ENCODE assay signal across 8 cellular contexts in genomic region chr11:65558785-65559509, GRCh38. TPM values are rescaled to one million over a fixed set of nuclear protein-coding genes. Genes with fewer than 3 reads are reported as not detected.
DNase-seq lines count a peak whose midpoint lies in the region; ATAC-seq and TF ChIP-seq lines count a peak whose summit lies in the region.

No MANE protein-coding gene starts in this region.

- peak overlapping the region; percentile 60 for H3K27ac ChIP-seq in CD8-positive, alpha-beta T cell (ENCODE audit: low read depth, low read length)
- H3K27ac ChIP-seq in SJSA1, result peak overlapping the region; percentile 35
- peak overlapping the region; percentile 87 to 99 (median 97) for H3K27ac ChIP-seq in esophagus muscularis mucosa (replicated peaks in 1 of 4)

- H3K27ac Mint-ChIP-seq in CD8-positive, alpha-beta T cell, result peak overlapping the region; percentile 84
- no peak overlapping the region for H3K27ac Mint-ChIP-seq in endothelial cell (ENCODE audit: unreplicated experiment)

- H2AFZ ChIP-seq in neuron (ENCODE audit: low read depth, low read length), result peak overlapping the region; percentile 13

- peaks cover 61% of the 10 kb centered on the region for H3K4me1 ChIP-seq in CD8-positive, alpha-beta T cell (ENCODE audit: insufficient read depth, low read length)
- H3K4me1 ChIP-seq in SJSA1 (replicated peaks) (peaks cover 72% of the 10 kb centered on the region), esophagus muscularis mucosa (peaks cover 59 to 73% (median 66%) of the 10 kb centered on the region in 4 donors), neuron (ENCODE audit: insufficient read depth, low read length) (peaks cover 45% of the 10 kb centered on the region)

- peaks cover 58% of the 10 kb centered on the region for H3K4me1 Mint-ChIP-seq in CD8-positive, alpha-beta T cell (ENCODE audit: low read depth)
- peaks cover 19% of the 10 kb centered on the region for H3K4me1 Mint-ChIP-seq in endothelial cell (ENCODE audit: unreplicated experiment)

- DNase-seq in CD8-positive, alpha-beta T cell, result peak in 1 of 7 experiments; percentile 8
- DNase-seq in SJSA1 (ENCODE audit: low read depth in 1 of 2, low spot score in 2 of 2), result no peak
- no peak for DNase-seq in esophagus muscularis mucosa (ENCODE audit: extremely low spot score)
- DNase-seq in T1000 (lab: John Stamatoyannopoulos, UW), result no peak
- no peak for DNase-seq in NCI-H146 (lab: John Stamatoyannopoulos, UW)
- DNase-seq in endothelial cell (ENCODE audit: low spot score), result no peak
- DNase-seq in HCEC 1CT, result no peak

- intact Hi-C loops in CD8-positive, alpha-beta T cell (cut with DNase I, micrococcal nuclease), result loop anchor here (1.0 kb wide), 2 partner anchors 11 to 13 kb away; partner anchors contain the start of gene ZNRD2 (in 2 of the 2)
- intact Hi-C loops in esophagus muscularis mucosa (cut with DNase I), result no loop called here

- no peak for TF ChIP-seq POLR2A in esophagus muscularis mucosa (IDR thresholded peaks at IDR 0.05; ENCODE audit: low read depth)

- ATAC-seq in CD8-positive, alpha-beta T cell, result no peak

- CTCF ChIA-PET in CD8-positive, alpha-beta T cell (lab: Charles Lee), result interaction anchor here (0.8 to 5.0 kb wide), 5 partner anchors 12 to 30 kb away, joined by 3 to 25 read pairs (median 10); partner anchors contain the start of gene FAM89B

- 26% methylated on average over 16 of the region's 21 CpGs for WGBS in esophagus muscularis mucosa

- H3K27me3 ChIP-seq in CD8-positive, alpha-beta T cell (ENCODE audit: insufficient read depth, low read length), result no peaks in the 10 kb centered on the region
- no peaks in the 10 kb centered on the region for H3K27me3 ChIP-seq in SJSA1 (replicated peaks)
- no peaks in the 10 kb centered on the region for H3K27me3 ChIP-seq in esophagus muscularis mucosa
- H3K27me3 ChIP-seq in neuron (ENCODE audit: insufficient read depth, low read length), result no peaks in the 10 kb centered on the region

- peaks cover 5% of the 10 kb centered on the region for H3K36me3 Mint-ChIP-seq in CD8-positive, alpha-beta T cell
- peaks cover 7% of the 10 kb centered on the region for H3K36me3 Mint-ChIP-seq in endothelial cell (ENCODE audit: low read depth, unreplicated experiment)

- POLR2A ChIA-PET in CD8-positive, alpha-beta T cell (lab: Charles Lee), result interaction anchor here (0.8 to 5.3 kb wide), 8 partner anchors 8 to 60 kb away, joined by 3 to 38 read pairs (median 7); partner anchors contain the start of genes EHBP1L1, FAM89B, MALAT1 and SCYL1

- no peaks in the 10 kb centered on the region for H3K9me3 ChIP-seq in CD8-positive, alpha-beta T cell (ENCODE audit: low read length)
- H3K9me3 ChIP-seq in SJSA1 (replicated peaks) (no peaks in the 10 kb centered on the region), esophagus muscularis mucosa (no peaks in the 10 kb centered on the region), neuron (ENCODE audit: low read length) (no peaks in the 10 kb centered on the region)

- TF ChIP-seq EP300 in esophagus muscularis mucosa (IDR thresholded peaks at IDR 0.05), result no peak

- H3K4me3 Mint-ChIP-seq in CD8-positive, alpha-beta T cell, result peak overlapping the region; percentile 75
- no peak overlapping the region for H3K4me3 Mint-ChIP-seq in endothelial cell (ENCODE audit: unreplicated experiment)

- no peak for TF ChIP-seq CTCF in CD8-positive, alpha-beta T cell (IDR thresholded peaks at IDR 0.05)
- peak in 1 of 3 experiments; percentile 15 for TF ChIP-seq CTCF in esophagus muscularis mucosa (IDR thresholded peaks at IDR 0.05)
- no peak for TF ChIP-seq CTCF in endothelial cell (IDR thresholded peaks at IDR 0.05; ENCODE audit: unreplicated experiment)

- H3K9me3 Mint-ChIP-seq in CD8-positive, alpha-beta T cell, result no peaks in the 10 kb centered on the region
- no peaks in the 10 kb centered on the region for H3K9me3 Mint-ChIP-seq in endothelial cell (ENCODE audit: unreplicated experiment)

- H3K4me3 ChIP-seq in CD8-positive, alpha-beta T cell (ENCODE audit: low read depth, low read length), result peak overlapping the region; percentile 61
- H3K4me3 ChIP-seq in SJSA1, result peak overlapping the region; percentile 42
- H3K4me3 ChIP-seq in esophagus muscularis mucosa, result peak overlapping the region; percentile 70 to 74 (median 72)
- peak overlapping the region; percentile 52 for H3K4me3 ChIP-seq in neuron (ENCODE audit: low read length)

- no peaks in the 10 kb centered on the region for H3K36me3 ChIP-seq in CD8-positive, alpha-beta T cell (ENCODE audit: insufficient read depth, low read length)
- H3K36me3 ChIP-seq in SJSA1 (no peaks in the 10 kb centered on the region), esophagus muscularis mucosa (peaks cover 0 to 4% (median 1%) of the 10 kb centered on the region in 4 donors), neuron (ENCODE audit: insufficient read depth, low read length) (no peaks in the 10 kb centered on the region)

- H3K27me3 Mint-ChIP-seq in CD8-positive, alpha-beta T cell (ENCODE audit: low read depth), result no peaks in the 10 kb centered on the region
- peaks cover 40% of the 10 kb centered on the region for H3K27me3 Mint-ChIP-seq in endothelial cell (ENCODE audit: unreplicated experiment)

RNA-seq across cellular contexts. Expression of gene LTBP3, which starts 0.8 kb away (rescaled TPM):
- 100 to 1,000 TPM; 231 to 246 TPM for total RNA-seq in CD8-positive, alpha-beta T cell
- total RNA-seq in SJSA1 (2014; rRNA removed; shearing (Covaris generic)), result 22.9 and 52.0 TPM in 2 replicates
- total RNA-seq in esophagus muscularis mucosa (100 to 1,000 TPM; 107 to 208 (median 137) TPM), endothelial cell (ENCODE audit: unreplicated experiment) (1.7 TPM)

RNA-seq across cellular contexts. Expression of gene ZNRD2, which starts 11.3 kb away (rescaled TPM):
- 10 to 100 TPM; 35.6 to 41.4 TPM for total RNA-seq in CD8-positive, alpha-beta T cell
- 109 and 111 TPM in 2 replicates for total RNA-seq in SJSA1 (2014; rRNA removed; shearing (Covaris generic))
- total RNA-seq in esophagus muscularis mucosa (10 to 100 TPM; 43.6 to 77.3 (median 63.3) TPM), endothelial cell (ENCODE audit: unreplicated experiment) (37.4 TPM)

RNA-seq across cellular contexts. Expression of gene FAM89B, which starts 13.4 kb away (rescaled TPM):
- total RNA-seq in CD8-positive, alpha-beta T cell, result 10 to 100 TPM; 20.6 to 20.8 TPM
- 35.1 and 64.9 TPM in 2 replicates for total RNA-seq in SJSA1 (2014; rRNA removed; shearing (Covaris generic))
- total RNA-seq in esophagus muscularis mucosa, result 10 to 100 TPM; 47.9 to 90.4 (median 75.0) TPM
- 44.7 TPM for total RNA-seq in endothelial cell (ENCODE audit: unreplicated experiment)

RNA-seq across cellular contexts. Expression of gene EHBP1L1, which starts 16.9 kb away (rescaled TPM):
- 10 to 100 TPM; 64.7 to 65.1 TPM for total RNA-seq in CD8-positive, alpha-beta T cell
- total RNA-seq in SJSA1 (2014; rRNA removed; shearing (Covaris generic)), result 103 and 107 TPM in 2 replicates
- total RNA-seq in esophagus muscularis mucosa (100 to 1,000 TPM; 186 to 472 (median 293) TPM), endothelial cell (ENCODE audit: unreplicated experiment) (4.7 TPM)

RNA-seq across cellular contexts. Expression of gene SCYL1, which starts 34.1 kb away (rescaled TPM):
- total RNA-seq in CD8-positive, alpha-beta T cell, result 10 to 100 TPM; 55.8 to 60.4 TPM
- 103 and 130 TPM in 2 replicates for total RNA-seq in SJSA1 (2014; rRNA removed; shearing (Covaris generic))
- total RNA-seq in esophagus muscularis mucosa, result 100 to 1,000 TPM in 2 of 4 donors, 10 to 100 TPM in 2; 74.3 to 115 (median 104) TPM
- 99.1 TPM for total RNA-seq in endothelial cell (ENCODE audit: unreplicated experiment)

Comparison
In these comparisons a context has a peak if more than half of its experiments do, and no peak if none do; other contexts are left out.
1. H3K27ac ChIP-seq: peak in every context shown above with its lines; median percentile 97 in esophagus muscularis mucosa; 60 in CD8-positive, alpha-beta T cell; 35 in SJSA1.